ENCODE assay signal across 8 cellular contexts in the genomic region with DNA sequence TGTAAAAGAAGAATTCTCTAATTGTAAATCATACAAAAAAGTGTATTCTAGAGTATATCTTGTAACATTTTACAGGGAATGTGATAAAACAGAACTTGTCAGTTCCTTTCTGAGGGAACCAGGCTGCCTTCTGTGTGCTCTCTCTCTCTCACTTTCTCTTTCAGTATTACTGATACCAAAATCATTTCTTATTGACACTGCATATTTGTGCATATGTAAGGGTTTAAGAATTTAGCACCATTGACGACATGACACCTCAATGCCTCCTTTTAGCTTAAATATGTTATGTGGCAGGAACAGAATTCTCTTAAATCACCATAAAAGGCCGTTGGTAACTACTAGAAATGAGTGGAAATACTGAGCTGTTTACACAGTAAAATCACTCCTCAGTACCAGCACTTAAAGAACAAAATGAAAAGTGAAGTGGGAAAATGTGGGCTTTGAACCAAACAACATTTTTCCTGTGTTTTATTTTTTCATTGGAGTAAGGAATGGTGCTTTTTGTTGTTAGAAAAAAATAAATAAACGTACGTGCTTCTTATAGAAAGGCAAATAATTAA.
DNase-seq lines count a peak whose midpoint lies in the region; ATAC-seq and TF ChIP-seq lines count a peak whose summit lies in the region.

No MANE protein-coding gene starts in this region.

- no peaks in the 10 kb centered on the region for H3K27me3 Mint-ChIP-seq in endothelial cell (ENCODE audit: unreplicated experiment)

- H3K4me3 Mint-ChIP-seq in endothelial cell (ENCODE audit: unreplicated experiment), result no peak overlapping the region

- H3K9ac ChIP-seq in endocrine pancreas (ENCODE audit: control insufficient read depth, insufficient read depth, low read length), result no peak overlapping the region

- peak overlapping the region; percentile 61 for H3K4me3 ChIP-seq in endocrine pancreas (ENCODE audit: control insufficient read depth, insufficient read depth, low read length)

- ATAC-seq in GM18499 (IDR thresholded peaks at IDR 0.05; ENCODE audit: insufficient read depth, unreplicated experiment), result peak; percentile 93
- peak; percentile 92 for ATAC-seq in GM21515 (IDR thresholded peaks at IDR 0.05; ENCODE audit: unreplicated experiment)
- ATAC-seq in HG03378 (IDR thresholded peaks at IDR 0.05; ENCODE audit: unreplicated experiment), result peak; percentile 96

- no peaks in the 10 kb centered on the region for H3K4me1 ChIP-seq in endocrine pancreas (ENCODE audit: control insufficient read depth, insufficient read depth, low read length)

- no peaks in the 10 kb centered on the region for H3K4me1 Mint-ChIP-seq in endothelial cell (ENCODE audit: unreplicated experiment)

- H3K27ac Mint-ChIP-seq in endothelial cell (ENCODE audit: unreplicated experiment), result no peak overlapping the region

- TF ChIP-seq CTCF in endothelial cell (IDR thresholded peaks at IDR 0.05; ENCODE audit: unreplicated experiment), result no peak

- DNase-seq in stimulated activated CD8-positive, alpha-beta memory T cell treated with anti-CD3 and anti-CD28 coated beads, Interleukin-4, amount 100 ng/mL, for 48 hours, result no peak
- DNase-seq in 8988T (no peak), medulla oblongata (ENCODE audit: extremely low spot score) (no peak), endothelial cell (ENCODE audit: low spot score) (no peak)

- no peaks in the 10 kb centered on the region for H3K27me3 ChIP-seq in endocrine pancreas (ENCODE audit: control insufficient read depth, insufficient read depth, low read length)

- H3K36me3 Mint-ChIP-seq in endothelial cell (ENCODE audit: low read depth, unreplicated experiment), result no peaks in the 10 kb centered on the region

- H3K9me3 ChIP-seq in endocrine pancreas (ENCODE audit: control insufficient read depth, low read length), result no peaks in the 10 kb centered on the region

- H3K9me3 Mint-ChIP-seq in endothelial cell (ENCODE audit: unreplicated experiment), result no peaks in the 10 kb centered on the region

- no peaks in the 10 kb centered on the region for H3K36me3 ChIP-seq in endocrine pancreas (ENCODE audit: control insufficient read depth, insufficient read depth, low read length)
